In the genomic region with DNA sequence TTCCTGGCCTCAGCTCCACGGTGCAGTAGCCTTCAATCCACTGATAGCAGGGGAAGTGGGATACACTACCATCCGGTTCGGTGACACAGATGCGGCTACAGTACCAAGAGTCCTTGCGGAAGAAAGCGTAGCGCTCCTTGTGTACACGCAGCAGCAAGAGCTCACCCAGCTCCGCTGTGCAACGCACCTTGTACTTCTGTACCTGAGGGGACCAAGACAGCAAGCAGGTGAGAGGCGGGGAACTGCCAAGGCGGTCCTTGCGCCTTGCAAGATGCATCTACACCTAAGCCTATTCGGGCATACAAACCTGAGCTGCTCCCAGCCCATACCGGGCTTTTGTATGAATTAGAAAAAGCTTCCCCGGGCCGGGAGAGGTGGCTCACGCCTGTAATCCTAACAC, we compare ENCODE assay signal across 16 cellular contexts. TPM values are rescaled to one million over a fixed set of nuclear protein-coding genes. Genes with fewer than 3 reads are reported as not detected.
DNase-seq lines count a peak whose midpoint lies in the region; ATAC-seq and TF ChIP-seq lines count a peak whose summit lies in the region.
"Had no signal": no experiment of that assay in that cellular context is flagged by ENCODE, and none has a peak within 500 bp of the region (broad histone marks: within the 10 kb centered on the region; RNA-seq: fewer than 3 reads in every experiment).

No MANE protein-coding gene starts in this region.

- no peak for TF ChIP-seq CTCF in WTC11 (IDR thresholded peaks at IDR 0.05)

- H3K27me3 Mint-ChIP-seq in WTC11 (ENCODE audit: low read depth) = peaks cover 77% of the 10 kb centered on the region
- peaks cover 14 to 60% (median 32%) of the 10 kb centered on the region in 5 donors for H3K27me3 Mint-ChIP-seq in naive thymus-derived CD8-positive, alpha-beta T cell

- POLR2A ChIA-PET in WTC11 (lab: Charles Lee) = no interaction called here
- POLR2A ChIA-PET in naive thymus-derived CD8-positive, alpha-beta T cell (lab: Charles Lee) = interaction anchor here (0.8 to 1.3 kb wide), 2 partner anchors 22 to 532 kb away, joined by 3 read pairs; no protein-coding TSS in a partner anchor

- CTCF ChIA-PET in WTC11 (lab: Charles Lee) = interaction anchor here (0.7 to 9.8 kb wide), 7 partner anchors 13 to 60 kb away, joined by 3 to 118 read pairs (median 11); no protein-coding TSS in a partner anchor

- H3K4me2 ChIP-seq in BLaER1 treated with 17β-estradiol and CSF1 and Interleukin-3, amounts not matched to agents 10 nM and 100 nM = peak overlapping the region; percentile 91 to 100 (median 99); a peak in 19 of 22 replicates

- H3K27ac Mint-ChIP-seq in WTC11 = no peak overlapping the region
- H3K27ac Mint-ChIP-seq in naive thymus-derived CD8-positive, alpha-beta T cell = peak overlapping the region in 1 of 10 donors; percentile 65

- no peak overlapping the region for H3K9ac ChIP-seq in BLaER1 treated with 17β-estradiol and CSF1 and Interleukin-3, amounts not matched to agents 10 nM and 100 nM
- H3K9ac ChIP-seq: KMS-11 had no signal

- H3K27me3 ChIP-seq in BLaER1 treated with 17β-estradiol and CSF1 and Interleukin-3, amounts not matched to agents 10 nM and 100 nM = peaks cover 53 to 85% (median 78%) of the 10 kb centered on the region in 11 experiments
- H3K27me3 ChIP-seq in H7 (ENCODE audit: control insufficient read depth, insufficient read depth, low read length) = peaks cover 65% of the 10 kb centered on the region

- H3K4me1 Mint-ChIP-seq in WTC11 = peaks cover 3% of the 10 kb centered on the region; the same call in 1 of the 2 replicates
- peaks cover 37 to 42% (median 40%) of the 10 kb centered on the region in 4 donors for H3K4me1 Mint-ChIP-seq in naive thymus-derived CD8-positive, alpha-beta T cell

- H3K36me3 Mint-ChIP-seq in WTC11 = no peaks in the 10 kb centered on the region
- peaks cover 0 to 3% (median 3%) of the 10 kb centered on the region in 3 donors for H3K36me3 Mint-ChIP-seq in naive thymus-derived CD8-positive, alpha-beta T cell

- peak overlapping the region in 5 of 10 experiments; percentile 68 to 78 (median 70); a peak in 8 of 20 replicates for H3K4me3 ChIP-seq in BLaER1 treated with 17β-estradiol and CSF1 and Interleukin-3, amounts not matched to agents 10 nM and 100 nM
- no peak overlapping the region for H3K4me3 ChIP-seq in H7 (ENCODE audit: insufficient read depth, low read depth, low read length)
- H3K4me3 ChIP-seq: MG63 had no signal

- intact Hi-C loops in sciatic nerve (cut with DNase I) = no loop called here

- no peaks in the 10 kb centered on the region for H3K9me3 Mint-ChIP-seq in WTC11
- H3K9me3 Mint-ChIP-seq in naive thymus-derived CD8-positive, alpha-beta T cell = peaks cover 0 to 13% (median 0%) of the 10 kb centered on the region in 9 donors

- H3K36me3 ChIP-seq in BLaER1 treated with 17β-estradiol and CSF1 and Interleukin-3, amounts not matched to agents 10 nM and 100 nM = no peaks in the 10 kb centered on the region
- H3K36me3 ChIP-seq in H7 (replicated peaks; ENCODE audit: control insufficient read depth, insufficient read depth, low read length) = no peaks in the 10 kb centered on the region
- H3K36me3 ChIP-seq: MG63 had no signal

- H3K4me3 Mint-ChIP-seq in WTC11 = peak overlapping the region; percentile 85
- peak overlapping the region in 9 of 10 donors; percentile 16 to 97 (median 55) for H3K4me3 Mint-ChIP-seq in naive thymus-derived CD8-positive, alpha-beta T cell

- peaks cover 0 to 25% (median 14%) of the 10 kb centered on the region in 11 experiments; a peak in 14 of 22 replicates for H4K20me1 ChIP-seq in BLaER1 treated with 17β-estradiol and CSF1 and Interleukin-3, amounts not matched to agents 10 nM and 100 nM

- peaks cover 28 to 41% (median 35%) of the 10 kb centered on the region in 10 experiments for H3K4me1 ChIP-seq in BLaER1 treated with 17β-estradiol and CSF1 and Interleukin-3, amounts not matched to agents 10 nM and 100 nM

- ATAC-seq in WTC11 = no peak
- no peak for ATAC-seq in naive thymus-derived CD8-positive, alpha-beta T cell
- no peak for ATAC-seq in GM19324 (IDR thresholded peaks at IDR 0.05; ENCODE audit: low FRiP score, unreplicated experiment)
- no peak for ATAC-seq in GM19395 (IDR thresholded peaks at IDR 0.05; ENCODE audit: unreplicated experiment)
- no peak for ATAC-seq in sciatic nerve
- ATAC-seq in HG02642 (IDR thresholded peaks at IDR 0.05; ENCODE audit: poor library complexity, unreplicated experiment) = no peak

- H3K9me3 ChIP-seq in BLaER1 treated with 17β-estradiol and CSF1 and Interleukin-3, amounts not matched to agents 10 nM and 100 nM (replicated peaks in 1 of 11) = no peaks in the 10 kb centered on the region
- H3K9me3 ChIP-seq: MG63 had no signal

- H3K27ac ChIP-seq in BLaER1 treated with 17β-estradiol and CSF1 and Interleukin-3, amounts not matched to agents 10 nM and 100 nM = no peak overlapping the region
- H3K27ac ChIP-seq: KMS-11 had no signal

- peak; percentile 16 for DNase-seq in H7
- no peak for DNase-seq in WTC11 (ENCODE audit: low spot score)
- peak in 1 of 10 donors; percentile 63 for DNase-seq in naive thymus-derived CD8-positive, alpha-beta T cell
- DNase-seq in sciatic nerve (ENCODE audit: low spot score) = no peak
- DNase-seq: C1 segment of cervical spinal cord, COR-L47, MG63, NCI-H1092 treated with DMSO at 0.1 percent for 48 hours, NCI-H187 had no signal

TF ChIP-seq in WTC11, 78 proteins besides CTCF, POLR2A, EP300 and RAD21 (continues in another document):
- TF ChIP-seq CREM (CRISPR knock-in tag; IDR thresholded peaks at IDR 0.05) (no peak), ZNF532 (CRISPR knock-in tag; IDR thresholded peaks at IDR 0.05; ENCODE audit: borderline replicate concordance) (no peak), NR1H2 (CRISPR knock-in tag; IDR thresholded peaks at IDR 0.05) (no peak)

RNA-seq across cellular contexts. Expression of gene ALOXE3, which starts 1.5 kb away (rescaled TPM):
- total RNA-seq in H7 (2014; rRNA removed; shearing (Covaris generic)) = not detected in 2 replicates
- total RNA-seq in WTC11 (2021) (0.48 to 0.81 TPM (median 0.62 TPM) in 3 replicates), sciatic nerve (not detected)
- total RNA-seq in naive thymus-derived CD8-positive, alpha-beta T cell = under 1 TPM; 0.18 to 0.52 TPM
- polyA plus RNA-seq in naive thymus-derived CD8-positive, alpha-beta T cell = under 1 TPM in 1 of 3 donors, not detected in 2; 0.13 TPM

RNA-seq across cellular contexts. Expression of gene HES7, which starts 7.1 kb away (rescaled TPM):
- 1.3 and 2.1 TPM in 2 replicates for total RNA-seq in H7 (2014; rRNA removed; shearing (Covaris generic))
- total RNA-seq in WTC11 (2021) (3.1 to 3.9 TPM (median 3.7 TPM) in 3 replicates), sciatic nerve (1.1 TPM)
- total RNA-seq in naive thymus-derived CD8-positive, alpha-beta T cell = under 1 TPM in 1 of 2 experiments, not detected in 1; 0.30 TPM
- polyA plus RNA-seq in naive thymus-derived CD8-positive, alpha-beta T cell = not detected
- polyA plus RNA-seq: AG04450 had no signal

RNA-seq across cellular contexts. Expression of gene ALOX12B, which starts 29.3 kb away (rescaled TPM):
- total RNA-seq in H7 (2014; rRNA removed; shearing (Covaris generic)) = not detected in 2 replicates
- 0.72 to 1.8 TPM (median 0.82 TPM) in 3 replicates for total RNA-seq in WTC11 (2021)
- total RNA-seq in naive thymus-derived CD8-positive, alpha-beta T cell = 1 to 10 TPM in 1 of 2 experiments, under 1 TPM in 1; 0.80 to 1.5 TPM
- 1 to 10 TPM in 2 of 3 donors, under 1 TPM in 1; 0.82 to 2.3 (median 1.7) TPM for polyA plus RNA-seq in naive thymus-derived CD8-positive, alpha-beta T cell
- total RNA-seq in sciatic nerve = not detected
- total RNA-seq: RPMI7951 had no signal
- polyA plus RNA-seq: AG04450 had no signal

RNA-seq across cellular contexts. Expression of gene PER1, which starts 35.4 kb away (rescaled TPM):
- 19.2 and 32.4 TPM in 2 replicates for total RNA-seq in H7 (2014; rRNA removed; shearing (Covaris generic))
- 30.6 to 46.9 TPM (median 34.0 TPM) in 3 replicates for total RNA-seq in WTC11 (2021)
- total RNA-seq in naive thymus-derived CD8-positive, alpha-beta T cell = 100 to 1,000 TPM; 148 to 153 TPM
- 10 to 100 TPM in 2 of 3 donors, 1 to 10 TPM in 1; 6.1 to 11.4 (median 10.7) TPM for polyA plus RNA-seq in naive thymus-derived CD8-positive, alpha-beta T cell
- total RNA-seq in sciatic nerve = 182 TPM

RNA-seq across cellular contexts. Expression of gene VAMP2, which starts 46.0 kb away (rescaled TPM):
- total RNA-seq in H7 (2014; rRNA removed; shearing (Covaris generic)) = 7.3 and 10.5 TPM in 2 replicates
- 24.1 to 27.4 TPM (median 24.3 TPM) in 3 replicates for total RNA-seq in WTC11 (2021)
- total RNA-seq in naive thymus-derived CD8-positive, alpha-beta T cell = 100 to 1,000 TPM; 219 to 238 TPM
- polyA plus RNA-seq in naive thymus-derived CD8-positive, alpha-beta T cell = 10 to 100 TPM; 50.4 to 84.2 (median 64.4) TPM
- 108 TPM for total RNA-seq in sciatic nerve
